ENCODE assay signal across 29 cellular contexts in genomic region chr4:26870576-26871260, GRCh38. TPM values are rescaled to one million over a fixed set of nuclear protein-coding genes. Genes with fewer than 3 reads are reported as not detected.
DNase-seq lines count a peak whose midpoint lies in the region; ATAC-seq and TF ChIP-seq lines count a peak whose summit lies in the region.
"Had no signal": no experiment of that assay in that cellular context is flagged by ENCODE, and none has a peak within 500 bp of the region (broad histone marks: within the 10 kb centered on the region; RNA-seq: fewer than 3 reads in every experiment).

No MANE protein-coding gene starts in this region.

- H3K4me1 Mint-ChIP-seq in CD4-positive, alpha-beta memory T cell: peaks cover 60 to 86% (median 70%) of the 10 kb centered on the region in 4 donors
- H3K4me1 Mint-ChIP-seq in activated naive CD8-positive, alpha-beta T cell treated with anti-CD3 and anti-CD28 coated beads, Interleukin-2, amount 50 U/mL, for 24 hours: peaks cover 83% of the 10 kb centered on the region
- H3K4me1 Mint-ChIP-seq in nephron: peaks cover 46% of the 10 kb centered on the region
- H3K4me1 Mint-ChIP-seq in effector memory CD8-positive, alpha-beta T cell (ENCODE audit: low read depth in 2 of 2): peaks cover 52 to 69% of the 10 kb centered on the region in 2 donors

- no peak for TF ChIP-seq CTCF in HEK293 (tag by site-specific recombination; IDR thresholded peaks at IDR 0.05)
- no peak for TF ChIP-seq CTCF in nephron (IDR thresholded peaks at IDR 0.05; ENCODE audit: unreplicated experiment in 3 of 3)

- intact Hi-C loops in CD4-positive, alpha-beta memory T cell (cut with micrococcal nuclease): no loop called here

- peaks cover 85% of the 10 kb centered on the region for H3K4me1 ChIP-seq in CD4-positive, alpha-beta memory T cell (ENCODE audit: insufficient read depth, low read length)
- peaks cover 10% of the 10 kb centered on the region for H3K4me1 ChIP-seq in HEK293 (ENCODE audit: control insufficient read depth, insufficient read depth, low read length)

- ATAC-seq in activated naive CD8-positive, alpha-beta T cell treated with anti-CD3 and anti-CD28 coated beads, Interleukin-2, amount 50 U/mL, for 24 hours: peak; percentile 18
- no peak for ATAC-seq in effector memory CD8-positive, alpha-beta T cell (replicated peaks)
- ATAC-seq: activated CD4-positive, alpha-beta T cell treated with anti-CD3 and anti-CD28 coated beads for 36 hours; left ventricle myocardium superior; stimulated activated effector memory CD8-positive, alpha-beta T cell treated with anti-CD3 and anti-CD28 coated beads, Interleukin-12 subunit alpha, Interleukin-12 subunit beta, amount 100 ng/mL, for 72 hours had no signal

- H3K4me3 Mint-ChIP-seq in CD4-positive, alpha-beta memory T cell: peak overlapping the region in 3 of 8 donors; percentile 2 to 42 (median 4)
- no peak overlapping the region for H3K4me3 Mint-ChIP-seq in activated naive CD8-positive, alpha-beta T cell treated with anti-CD3 and anti-CD28 coated beads, Interleukin-2, amount 50 U/mL, for 24 hours
- H3K4me3 Mint-ChIP-seq in nephron: no peak overlapping the region
- H3K4me3 Mint-ChIP-seq in effector memory CD8-positive, alpha-beta T cell: peak overlapping the region in 1 of 2 donors; percentile 7
- H3K4me3 Mint-ChIP-seq: activated CD4-positive, alpha-beta T cell treated with anti-CD3 and anti-CD28 coated beads for 36 hours; nephron progenitor cell; stimulated activated effector memory CD8-positive, alpha-beta T cell treated with anti-CD3 and anti-CD28 coated beads, Interleukin-12 subunit alpha, Interleukin-12 subunit beta, amount 100 ng/mL, for 72 hours; T-helper 2 cell treated with Interferon-gamma antibody and Interleukin-4, amounts not matched to agents 5 μg/mL and 100 μg/mL, for 36 hours had no signal

- CTCF ChIA-PET in CD4-positive, alpha-beta memory T cell (lab: Charles Lee; ENCODE audit: partially characterized antibody): interaction anchor here (1.5 kb wide), 1 partner anchor 10 kb away, joined by 4 read pairs; the partner anchor contains the start of gene STIM2
- CTCF ChIA-PET in HEK293 (lab: Yijun Ruan, JAX): interaction anchor here (0.6 to 0.7 kb wide), 2 partner anchors 43 to 213 kb away, joined by 4 to 5 read pairs; no protein-coding TSS in a partner anchor

- H3K27me3 ChIP-seq in CD4-positive, alpha-beta memory T cell (ENCODE audit: insufficient read depth, low read length): no peaks in the 10 kb centered on the region
- H3K27me3 ChIP-seq: sigmoid colon, upper lobe of right lung had no signal

- peaks cover 0 to 1% (median 0%) of the 10 kb centered on the region in 8 donors for H3K9me3 Mint-ChIP-seq in CD4-positive, alpha-beta memory T cell
- no peaks in the 10 kb centered on the region for H3K9me3 Mint-ChIP-seq in activated naive CD8-positive, alpha-beta T cell treated with anti-CD3 and anti-CD28 coated beads, Interleukin-2, amount 50 U/mL, for 24 hours
- H3K9me3 Mint-ChIP-seq in nephron: no peaks in the 10 kb centered on the region
- no peaks in the 10 kb centered on the region for H3K9me3 Mint-ChIP-seq in effector memory CD8-positive, alpha-beta T cell
- H3K9me3 Mint-ChIP-seq: nephron progenitor cell; stimulated activated effector memory CD8-positive, alpha-beta T cell treated with anti-CD3 and anti-CD28 coated beads, Interleukin-12 subunit alpha, Interleukin-12 subunit beta, amount 100 ng/mL, for 72 hours; T-helper 2 cell treated with Interferon-gamma antibody and Interleukin-4, amounts not matched to agents 5 μg/mL and 100 μg/mL, for 36 hours had no signal

- H3K9me3 ChIP-seq in CD4-positive, alpha-beta memory T cell (ENCODE audit: control insufficient read depth in 1 of 2, low read length in 2 of 2): no peaks in the 10 kb centered on the region
- H3K9me3 ChIP-seq in HEK293 (ENCODE audit: control insufficient read depth, insufficient read depth, low read depth, low read length): no peaks in the 10 kb centered on the region
- H3K9me3 ChIP-seq: sigmoid colon, upper lobe of right lung had no signal

- DNase-seq in CD4-positive, alpha-beta memory T cell: no peak
- no peak for DNase-seq in activated naive CD8-positive, alpha-beta T cell treated with anti-CD3 and anti-CD28 coated beads, Interleukin-2, amount 50 U/mL, for 24 hours
- no peak for DNase-seq in NCI-H2107 treated with DMSO at 0.1 percent for 48 hours (lab: John Stamatoyannopoulos, UW; ENCODE audit: unreplicated experiment)
- no peak for DNase-seq in effector memory CD8-positive, alpha-beta T cell
- DNase-seq in HK-2 (ENCODE audit: unreplicated experiment): no peak
- DNase-seq: activated CD4-positive, alpha-beta T cell treated with anti-CD3 and anti-CD28 coated beads for 36 hours; activated effector memory CD4-positive, alpha-beta T cell treated with Interleukin-2 at 50 U/mL for 16 hours; central memory CD4-positive, alpha-beta T cell; cortex of kidney; effector memory CD4-positive, alpha-beta T cell; GOT3; head of caudate nucleus; kidney; left ventricle myocardium superior; midbrain; NCI-H1092; NCI-H187; NCI-H2171 treated with DMSO at 0.1 percent for 48 hours; NCI-H510A treated with DMSO at 0.1 percent for 48 hours; nephron progenitor cell; OCI-M1; sigmoid colon; stimulated activated CD4-positive, alpha-beta T cell treated with anti-CD3 and anti-CD28 coated beads, Interleukin-15, amount 100 ng/mL, for 24 hours; upper lobe of right lung had no signal

- no peak overlapping the region for H3K27ac ChIP-seq in CD4-positive, alpha-beta memory T cell (ENCODE audit: low read depth, low read length)
- H3K27ac ChIP-seq in HEK293 (ENCODE audit: extremely low read depth, low read depth, low read length): no peak overlapping the region
- H3K27ac ChIP-seq: C4-2B, sigmoid colon, upper lobe of right lung had no signal

- POLR2A ChIA-PET in CD4-positive, alpha-beta memory T cell (lab: Charles Lee; ENCODE audit: partially characterized antibody): interaction anchor here (3.9 kb wide), 1 partner anchor 9 kb away, joined by 41 read pairs; the partner anchor contains the start of gene STIM2
- POLR2A ChIA-PET in HEK293 (lab: Yijun Ruan, JAX): no interaction called here

- peaks cover 4 to 7% of the 10 kb centered on the region in 2 donors for H3K36me3 Mint-ChIP-seq in CD4-positive, alpha-beta memory T cell
- H3K36me3 Mint-ChIP-seq in activated naive CD8-positive, alpha-beta T cell treated with anti-CD3 and anti-CD28 coated beads, Interleukin-2, amount 50 U/mL, for 24 hours (ENCODE audit: low read depth): peaks cover 10% of the 10 kb centered on the region
- H3K36me3 Mint-ChIP-seq in nephron (ENCODE audit: low read depth): no peaks in the 10 kb centered on the region
- peaks cover 17% of the 10 kb centered on the region for H3K36me3 Mint-ChIP-seq in effector memory CD8-positive, alpha-beta T cell (ENCODE audit: insufficient read depth)

- peak overlapping the region in 4 of 7 donors; percentile 0 to 78 (median 44) for H3K27ac Mint-ChIP-seq in CD4-positive, alpha-beta memory T cell
- peak overlapping the region; percentile 9 for H3K27ac Mint-ChIP-seq in activated naive CD8-positive, alpha-beta T cell treated with anti-CD3 and anti-CD28 coated beads, Interleukin-2, amount 50 U/mL, for 24 hours
- peak overlapping the region in 2 of 3 experiments; percentile 14 to 28 for H3K27ac Mint-ChIP-seq in nephron
- H3K27ac Mint-ChIP-seq in effector memory CD8-positive, alpha-beta T cell: peak overlapping the region in 1 of 2 donors; percentile 65
- H3K27ac Mint-ChIP-seq: activated CD4-positive, alpha-beta T cell treated with anti-CD3 and anti-CD28 coated beads for 36 hours; nephron progenitor cell; stimulated activated effector memory CD8-positive, alpha-beta T cell treated with anti-CD3 and anti-CD28 coated beads, Interleukin-12 subunit alpha, Interleukin-12 subunit beta, amount 100 ng/mL, for 72 hours; T-helper 2 cell treated with Interferon-gamma antibody and Interleukin-4, amounts not matched to agents 5 μg/mL and 100 μg/mL, for 36 hours had no signal

- H3K36me3 ChIP-seq in CD4-positive, alpha-beta memory T cell (ENCODE audit: insufficient read depth, low read length): no peaks in the 10 kb centered on the region
- no peaks in the 10 kb centered on the region for H3K36me3 ChIP-seq in HEK293 (ENCODE audit: control insufficient read depth in 2 of 2, insufficient read depth in 1 of 2, low read length in 2 of 2)
- H3K36me3 ChIP-seq: sigmoid colon, upper lobe of right lung had no signal

- H3K27me3 Mint-ChIP-seq in CD4-positive, alpha-beta memory T cell: no peaks in the 10 kb centered on the region
- no peaks in the 10 kb centered on the region for H3K27me3 Mint-ChIP-seq in activated naive CD8-positive, alpha-beta T cell treated with anti-CD3 and anti-CD28 coated beads, Interleukin-2, amount 50 U/mL, for 24 hours
- no peaks in the 10 kb centered on the region for H3K27me3 Mint-ChIP-seq in nephron (ENCODE audit: low read depth)
- no peaks in the 10 kb centered on the region for H3K27me3 Mint-ChIP-seq in effector memory CD8-positive, alpha-beta T cell
- H3K27me3 Mint-ChIP-seq: activated CD4-positive, alpha-beta T cell treated with anti-CD3 and anti-CD28 coated beads for 36 hours had no signal

- H3K4me3 ChIP-seq in CD4-positive, alpha-beta memory T cell (ENCODE audit: low read length in 2 of 2): no peak overlapping the region
- H3K4me3 ChIP-seq in HEK293 (ENCODE audit: low read depth, low read length): no peak overlapping the region
- H3K4me3 ChIP-seq: sigmoid colon, upper lobe of right lung had no signal

TF ChIP-seq in HEK293, 187 proteins besides CTCF, POLR2A, EP300 and RAD21 (continues in another document):
- TF ChIP-seq ZNF18 (tag by site-specific recombination; IDR thresholded peaks at IDR 0.05) (peak; percentile 71; the same call in 1 of the 2 replicates), ZNF704 (tag by site-specific recombination; IDR thresholded peaks at IDR 0.05) (no peak)

RNA-seq across cellular contexts. Expression of gene STIM2, which starts 10.1 kb away (rescaled TPM):
- 10 to 100 TPM; 84.6 to 91.7 TPM for total RNA-seq in CD4-positive, alpha-beta memory T cell
- 10 to 100 TPM; 23.8 to 40.7 TPM for polyA plus RNA-seq in CD4-positive, alpha-beta memory T cell
